In the genomic region with DNA sequence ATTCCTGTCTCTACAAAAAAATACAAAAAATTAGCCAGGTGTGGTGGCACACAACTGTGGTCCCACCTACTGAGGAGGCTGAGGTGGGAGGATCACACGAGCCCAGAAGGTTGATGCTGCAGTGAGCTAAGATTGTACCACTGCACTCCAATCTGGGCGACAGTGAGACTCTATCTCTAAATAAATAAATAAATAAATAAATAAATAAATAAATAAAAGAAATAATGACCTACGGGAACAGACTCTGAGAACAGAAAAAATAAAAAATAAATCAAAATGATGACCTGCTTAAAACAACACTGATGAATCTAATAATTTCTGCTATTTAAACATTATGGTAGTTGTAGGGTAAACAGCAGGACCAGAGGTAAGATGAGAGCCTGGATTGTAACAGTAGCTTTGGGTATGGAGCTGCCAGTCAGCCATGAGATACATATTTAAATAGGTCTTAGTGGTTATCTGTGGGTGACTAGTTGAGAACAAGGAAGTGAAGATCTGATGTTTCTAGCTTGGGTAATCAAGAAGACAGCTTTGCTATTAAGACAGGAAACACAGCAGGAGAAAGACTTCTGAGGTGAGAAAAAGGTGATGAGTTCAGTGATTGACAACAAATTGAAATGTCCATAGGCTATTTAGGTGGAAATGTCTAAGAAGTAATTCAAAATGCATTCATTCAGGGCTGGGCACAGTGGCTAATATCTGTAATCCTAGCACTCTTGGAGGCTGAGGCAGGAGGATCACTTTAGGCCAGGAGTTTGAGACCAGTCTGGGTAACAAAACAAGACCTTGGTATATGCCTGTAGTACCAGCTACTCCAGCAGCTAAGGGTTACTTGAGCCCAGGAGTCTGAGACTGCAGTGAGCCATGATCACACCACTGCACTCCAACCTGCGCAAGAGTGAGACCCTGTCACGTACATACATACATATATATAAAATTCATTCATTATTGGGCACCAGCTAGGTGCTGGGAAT, we compare ENCODE assay signal across 1 cellular context.
A peak's percentile ranks its signal among the peaks of the same experiment; 100 is the strongest.
TF ChIP-seq lines count a peak whose summit lies in the region.

No MANE protein-coding gene starts in this region.

TF ChIP-seq in K562, 482 proteins besides CTCF, POLR2A, EP300 and RAD21 (continued from another document):
- TF ChIP-seq, protein P1, sequence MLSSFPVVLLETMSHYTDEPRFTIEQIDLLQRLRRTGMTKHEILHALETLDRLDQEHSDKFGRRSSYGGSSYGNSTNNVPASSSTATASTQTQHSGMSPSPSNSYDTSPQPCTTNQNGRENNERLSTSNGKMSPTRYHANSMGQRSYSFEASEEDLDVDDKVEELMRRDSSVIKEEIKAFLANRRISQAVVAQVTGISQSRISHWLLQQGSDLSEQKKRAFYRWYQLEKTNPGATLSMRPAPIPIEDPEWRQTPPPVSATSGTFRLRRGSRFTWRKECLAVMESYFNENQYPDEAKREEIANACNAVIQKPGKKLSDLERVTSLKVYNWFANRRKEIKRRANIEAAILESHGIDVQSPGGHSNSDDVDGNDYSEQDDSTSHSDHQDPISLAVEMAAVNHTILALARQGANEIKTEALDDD (IDR thresholded peaks at IDR 0.05) = peak; percentile 92
- no peak for TF ChIP-seq POLR2G (IDR thresholded peaks at IDR 0.05; ENCODE audit: low read depth, low read length)
- 0 out of 2 replicates have a peak, but pooled peaks have one; percentile 14 for TF ChIP-seq SPI1 (IDR thresholded peaks at IDR 0.05; ENCODE audit: borderline replicate concordance, low read depth, low read length)
TF ChIP-seq in K562: peak in this region for 4.
